In the genomic region with DNA sequence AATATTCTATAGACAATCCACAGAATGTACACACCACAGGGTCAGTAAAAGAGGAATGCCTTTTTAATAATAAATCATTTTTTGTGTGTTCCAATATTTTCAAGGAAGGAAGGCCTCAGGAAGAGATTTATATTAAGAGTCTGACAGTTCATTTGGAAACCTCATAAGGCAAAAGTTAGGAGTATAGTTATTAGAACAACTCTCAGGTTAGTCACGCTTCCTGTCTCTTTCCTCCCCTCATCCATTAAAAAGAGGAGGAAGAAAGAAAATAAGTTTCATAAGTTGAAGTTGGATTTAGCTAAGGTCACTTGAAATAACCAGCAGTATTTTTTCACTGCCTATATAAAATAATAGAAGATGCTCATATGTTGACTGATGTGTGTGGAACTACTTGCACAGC, we compare ENCODE assay signal across 22 cellular contexts.
"Had no signal": no experiment of that assay in that cellular context is flagged by ENCODE, and none has a peak within 500 bp of the region (broad histone marks: within the 10 kb centered on the region; RNA-seq: fewer than 3 reads in every experiment).

No MANE protein-coding gene starts in this region.

- H2AFZ ChIP-seq: hepatocyte had no signal

- H3K4me3 ChIP-seq: colonic mucosa, esophagus muscularis mucosa, gastrocnemius medialis, heart left ventricle, hepatocyte, left lung, lower lobe of right lung, mucosa of descending colon had no signal

- H3K4me2 ChIP-seq: hepatocyte had no signal

- H3K79me2 ChIP-seq: hepatocyte had no signal

- H3K9me3 ChIP-seq: colonic mucosa, esophagus muscularis mucosa, gastrocnemius medialis, left lung, lower lobe of right lung, mucosa of descending colon had no signal

- H3K27me3 ChIP-seq: colonic mucosa, esophagus muscularis mucosa, foreskin keratinocyte, gastrocnemius medialis, heart left ventricle, hepatocyte, left lung had no signal

- DNase-seq: colonic mucosa; cortex of kidney; effector CD8-positive, alpha-beta T cell; effector memory CD8-positive, alpha-beta T cell; endodermal cell; foreskin keratinocyte; gastrocnemius medialis; heart left ventricle; hypothalamus; immature natural killer cell; islet precursor cell; kidney; left cardiac atrium; left lung; left ventricle myocardium superior; lower lobe of right lung; mesenchymal stem cell; mucosa of descending colon; naive B cell had no signal

- H3K36me3 ChIP-seq: colonic mucosa, esophagus muscularis mucosa, gastrocnemius medialis, heart left ventricle, left lung, lower lobe of right lung had no signal

- H3K27ac ChIP-seq: colonic mucosa, foreskin keratinocyte, gastrocnemius medialis, heart left ventricle, hepatocyte, left lung, lower lobe of right lung had no signal

- FAIRE-seq: endometrium, kidney had no signal

- H3K4me1 ChIP-seq: colonic mucosa, foreskin keratinocyte, gastrocnemius medialis, heart left ventricle, left lung, lower lobe of right lung had no signal

- ATAC-seq: effector memory CD8-positive, alpha-beta T cell; foreskin keratinocyte; gastrocnemius medialis; heart left ventricle; left cardiac atrium; left lung; left ventricle myocardium superior; lower lobe of right lung; mucosa of descending colon had no signal
